23 cellular contexts compared by ENCODE assay signal in the genomic region with DNA sequence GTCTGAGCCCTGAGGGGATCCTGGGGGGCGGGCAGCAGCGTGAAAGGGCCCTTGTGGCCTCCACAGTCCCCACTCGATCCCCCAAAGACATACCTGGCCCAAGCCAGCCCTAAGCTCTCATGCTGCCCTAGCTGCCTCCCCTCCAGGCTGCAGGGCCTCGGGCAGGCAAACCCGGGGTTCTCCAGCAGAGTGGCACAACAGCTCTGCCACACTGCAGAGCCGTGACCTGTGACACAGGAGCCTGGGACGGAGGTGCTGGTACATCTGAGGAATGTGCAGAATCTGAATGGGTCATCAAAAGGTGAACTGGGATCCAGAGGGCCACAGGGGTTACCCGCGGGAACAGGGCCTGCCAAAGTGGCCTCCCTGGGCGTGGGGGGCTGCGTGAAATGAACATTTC.
"Had no signal": no experiment of that assay in that cellular context is flagged by ENCODE, and none has a peak within 500 bp of the region (broad histone marks: within the 10 kb centered on the region; RNA-seq: fewer than 3 reads in every experiment).

No MANE protein-coding gene starts in this region.

- H3K27ac Mint-ChIP-seq: mesothelial cell of epicardium; natural killer cell; neural progenitor cell; stimulated activated effector memory CD8-positive, alpha-beta T cell treated with anti-CD3 and anti-CD28 coated beads, Interleukin-12 subunit alpha, Interleukin-12 subunit beta, amount 100 ng/mL, for 72 hours had no signal

- DNase-seq: cortex of kidney; dorsolateral prefrontal cortex; effector memory CD4-positive, alpha-beta T cell; gastrocnemius medialis; heart right ventricle; hypothalamus; kidney glomerular epithelial cell; natural killer cell; occipital lobe; psoas muscle; right lobe of liver; stimulated activated CD4-positive, alpha-beta T cell treated with anti-CD3 and anti-CD28 coated beads, Interleukin-4, amount 100 ng/mL, for 1 hour; stimulated activated CD8-positive, alpha-beta memory T cell treated with anti-CD3 and anti-CD28 coated beads, Interleukin-4, amount 100 ng/mL, for 48 hours; stimulated activated naive CD8-positive, alpha-beta T cell treated with anti-CD3 and anti-CD28 coated beads, Interleukin-15, Interleukin-2, amounts not matched to agents 100 U/mL and 50 U/mL, for 24 hours; thyroid gland; upper lobe of left lung had no signal

- H3K4me3 ChIP-seq: dorsolateral prefrontal cortex, esophagus muscularis mucosa, gastrocnemius medialis, heart right ventricle, neural progenitor cell, psoas muscle, right lobe of liver, suprapubic skin, thyroid gland, upper lobe of left lung had no signal

- ATAC-seq: gastrocnemius medialis; heart right ventricle; natural killer cell; psoas muscle; stimulated activated effector memory CD8-positive, alpha-beta T cell treated with anti-CD3 and anti-CD28 coated beads, Interleukin-12 subunit alpha, Interleukin-12 subunit beta, amount 100 ng/mL, for 72 hours; stimulated activated naive CD8-positive, alpha-beta T cell treated with anti-CD3 and anti-CD28 coated beads, Interleukin-15, Interleukin-2, amounts not matched to agents 100 U/mL and 50 U/mL, for 24 hours had no signal

- H3K79me2 ChIP-seq: parathyroid adenoma had no signal

- H3K27ac ChIP-seq: epithelial cell of prostate, esophagus muscularis mucosa, gastrocnemius medialis, heart right ventricle, neural progenitor cell, parathyroid adenoma, psoas muscle, right lobe of liver, suprapubic skin, thyroid gland, upper lobe of left lung had no signal

- H3K36me3 ChIP-seq: esophagus muscularis mucosa, gastrocnemius medialis, heart right ventricle, neural progenitor cell, right lobe of liver, suprapubic skin, thyroid gland, upper lobe of left lung had no signal

- H3K27me3 ChIP-seq: dorsolateral prefrontal cortex, esophagus muscularis mucosa, gastrocnemius medialis, neural progenitor cell, right lobe of liver, suprapubic skin, thyroid gland, upper lobe of left lung had no signal

- H3K4me1 Mint-ChIP-seq: natural killer cell; stimulated activated effector memory CD8-positive, alpha-beta T cell treated with anti-CD3 and anti-CD28 coated beads, Interleukin-12 subunit alpha, Interleukin-12 subunit beta, amount 100 ng/mL, for 72 hours had no signal

- H3K4me1 ChIP-seq: parathyroid adenoma, psoas muscle, suprapubic skin had no signal

- H3K9ac ChIP-seq: neural progenitor cell, parathyroid adenoma had no signal

- H3K4me3 Mint-ChIP-seq: mesothelial cell of epicardium; natural killer cell; neural progenitor cell; stimulated activated effector memory CD8-positive, alpha-beta T cell treated with anti-CD3 and anti-CD28 coated beads, Interleukin-12 subunit alpha, Interleukin-12 subunit beta, amount 100 ng/mL, for 72 hours had no signal

- H3K36me3 Mint-ChIP-seq: mesothelial cell of epicardium; natural killer cell; neural progenitor cell; stimulated activated effector memory CD8-positive, alpha-beta T cell treated with anti-CD3 and anti-CD28 coated beads, Interleukin-12 subunit alpha, Interleukin-12 subunit beta, amount 100 ng/mL, for 72 hours had no signal

- H3K9me3 Mint-ChIP-seq: mesothelial cell of epicardium; natural killer cell; neural progenitor cell; stimulated activated effector memory CD8-positive, alpha-beta T cell treated with anti-CD3 and anti-CD28 coated beads, Interleukin-12 subunit alpha, Interleukin-12 subunit beta, amount 100 ng/mL, for 72 hours had no signal

- H2AFZ ChIP-seq: neural progenitor cell, parathyroid adenoma had no signal

- H3K9me3 ChIP-seq: esophagus muscularis mucosa, gastrocnemius medialis, heart right ventricle, psoas muscle, right lobe of liver, suprapubic skin, thyroid gland, upper lobe of left lung had no signal
